21 cellular contexts compared by ENCODE assay signal in the genomic region with DNA sequence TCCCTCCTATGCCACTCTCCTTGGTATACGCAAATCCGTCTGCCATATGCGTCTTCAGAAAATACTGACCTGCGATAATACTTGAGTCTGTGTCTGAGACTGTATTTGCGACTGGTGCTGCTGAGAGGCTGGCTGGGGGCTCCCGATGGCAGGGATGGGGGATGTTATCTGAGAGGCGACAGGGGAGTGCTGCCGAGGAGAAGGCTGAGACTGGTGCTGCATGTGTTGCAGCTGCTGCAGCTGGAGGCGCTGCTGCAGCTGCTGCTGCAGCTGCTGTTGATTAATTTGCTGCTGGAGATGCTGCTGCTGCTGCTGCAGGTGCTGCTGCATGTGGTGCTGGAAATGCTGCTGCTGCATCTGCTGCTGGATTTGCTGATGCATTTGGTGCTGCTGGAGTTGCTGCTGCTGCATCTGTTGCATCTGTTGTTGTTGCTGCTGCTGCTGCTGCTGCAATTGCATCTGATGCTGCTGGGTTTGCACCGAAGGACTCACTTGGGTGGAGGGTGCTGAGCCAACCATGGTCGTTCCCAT.
"Had no signal": no experiment of that assay in that cellular context is flagged by ENCODE, and none has a peak within 500 bp of the region (broad histone marks: within the 10 kb centered on the region; RNA-seq: fewer than 3 reads in every experiment).

No MANE protein-coding gene starts in this region.

- H3K4me2 ChIP-seq: smooth muscle cell had no signal

- H3K4me3 ChIP-seq: body of pancreas, heart right ventricle, sigmoid colon, smooth muscle cell, stomach, uterus had no signal

- ATAC-seq: activated CD4-positive, CD25-positive, alpha-beta regulatory T cell treated with anti-CD3 and anti-CD28 coated beads, Interleukin-2, amount 50 U/mL, for 24 hours; body of pancreas; heart right ventricle; left cardiac atrium; stimulated activated memory B cell treated with anti-CD40 and anti-IgM and Interleukin-4, amounts not matched to agents 10 μg/mL and 1 μg/mL and 100 μg/mL, for 72 hours had no signal

- DNase-seq: activated CD4-positive, alpha-beta memory T cell treated with anti-CD3 and anti-CD28 coated beads, Interleukin-2, amount 10 ng/mL, durations not matched to agents 7 days and 5 days; activated CD4-positive, alpha-beta T cell treated with anti-CD3 and anti-CD28 coated beads, Interleukin-2, amount 10 ng/mL, durations not matched to agents 24 days and 14 days; activated gamma-delta T cell; anterior cingulate cortex; body of pancreas; heart right ventricle; islet precursor cell; left cardiac atrium; midbrain; nucleus accumbens; sigmoid colon; stimulated activated CD4-positive, alpha-beta T cell treated with anti-CD3 and anti-CD28 coated beads, Interleukin-15, amount 100 ng/mL, for 24 hours; stomach; trophoblast cell; uterus had no signal

- H3K9me3 Mint-ChIP-seq: activated CD4-positive, alpha-beta T cell treated with anti-CD3 and anti-CD28 coated beads, Interleukin-2, amount 10 ng/mL, durations not matched to agents 24 days and 14 days had no signal

- H3K27me3 Mint-ChIP-seq: activated CD4-positive, alpha-beta memory T cell treated with anti-CD3 and anti-CD28 coated beads, Interleukin-2, amount 10 ng/mL, durations not matched to agents 7 days and 5 days; activated CD4-positive, alpha-beta T cell treated with anti-CD3 and anti-CD28 coated beads, Interleukin-2, amount 10 ng/mL, durations not matched to agents 24 days and 14 days; activated naive CD4-positive, alpha-beta T cell treated with anti-CD3 and anti-CD28 coated beads, Interleukin-2, amount 50 U/mL, for 24 hours; natural killer cell treated with Interleukin-12 subunit alpha and Interleukin-12 subunit beta and Interleukin-15 and Interleukin-18, amount 100 ng/mL, for 72 hours; stimulated activated memory B cell treated with anti-CD40 and anti-IgM and Interleukin-4, amounts not matched to agents 10 μg/mL and 1 μg/mL and 100 μg/mL, for 72 hours had no signal

- H3K9me3 ChIP-seq: body of pancreas, sigmoid colon, stomach, uterus had no signal

- H3K4me1 ChIP-seq: body of pancreas, heart right ventricle, stomach, uterus had no signal

- H3K27ac ChIP-seq: body of pancreas, heart right ventricle, sigmoid colon, stomach, uterus, VCaP had no signal

- H3K27me3 ChIP-seq: body of pancreas, sigmoid colon, stomach, uterus had no signal

- H3K4me1 Mint-ChIP-seq: activated CD4-positive, alpha-beta memory T cell treated with anti-CD3 and anti-CD28 coated beads, Interleukin-2, amount 10 ng/mL, durations not matched to agents 7 days and 5 days; activated CD4-positive, alpha-beta T cell treated with anti-CD3 and anti-CD28 coated beads, Interleukin-2, amount 10 ng/mL, durations not matched to agents 24 days and 14 days; activated naive CD4-positive, alpha-beta T cell treated with anti-CD3 and anti-CD28 coated beads, Interleukin-2, amount 50 U/mL, for 24 hours; stimulated activated memory B cell treated with anti-CD40 and anti-IgM and Interleukin-4, amounts not matched to agents 10 μg/mL and 1 μg/mL and 100 μg/mL, for 72 hours had no signal

- H3K27ac Mint-ChIP-seq: activated CD4-positive, alpha-beta memory T cell treated with anti-CD3 and anti-CD28 coated beads, Interleukin-2, amount 10 ng/mL, durations not matched to agents 7 days and 5 days; activated CD4-positive, alpha-beta T cell treated with anti-CD3 and anti-CD28 coated beads, Interleukin-2, amount 10 ng/mL, durations not matched to agents 24 days and 14 days; activated naive CD4-positive, alpha-beta T cell treated with anti-CD3 and anti-CD28 coated beads, Interleukin-2, amount 50 U/mL, for 24 hours; natural killer cell treated with Interleukin-12 subunit alpha and Interleukin-12 subunit beta and Interleukin-15 and Interleukin-18, amount 100 ng/mL, for 72 hours; stimulated activated memory B cell treated with anti-CD40 and anti-IgM and Interleukin-4, amounts not matched to agents 10 μg/mL and 1 μg/mL and 100 μg/mL, for 72 hours had no signal

- H3K36me3 Mint-ChIP-seq: activated naive CD4-positive, alpha-beta T cell treated with anti-CD3 and anti-CD28 coated beads, Interleukin-2, amount 50 U/mL, for 24 hours; natural killer cell treated with Interleukin-12 subunit alpha and Interleukin-12 subunit beta and Interleukin-15 and Interleukin-18, amount 100 ng/mL, for 72 hours; stimulated activated memory B cell treated with anti-CD40 and anti-IgM and Interleukin-4, amounts not matched to agents 10 μg/mL and 1 μg/mL and 100 μg/mL, for 72 hours had no signal

- H3K36me3 ChIP-seq: heart right ventricle, sigmoid colon, uterus had no signal

- H3K4me3 Mint-ChIP-seq: activated CD4-positive, alpha-beta memory T cell treated with anti-CD3 and anti-CD28 coated beads, Interleukin-2, amount 10 ng/mL, durations not matched to agents 7 days and 5 days; activated CD4-positive, alpha-beta T cell treated with anti-CD3 and anti-CD28 coated beads, Interleukin-2, amount 10 ng/mL, durations not matched to agents 24 days and 14 days; activated naive CD4-positive, alpha-beta T cell treated with anti-CD3 and anti-CD28 coated beads, Interleukin-2, amount 50 U/mL, for 24 hours; natural killer cell treated with Interleukin-12 subunit alpha and Interleukin-12 subunit beta and Interleukin-15 and Interleukin-18, amount 100 ng/mL, for 72 hours; stimulated activated memory B cell treated with anti-CD40 and anti-IgM and Interleukin-4, amounts not matched to agents 10 μg/mL and 1 μg/mL and 100 μg/mL, for 72 hours had no signal
